In genomic region chr13:97809576-97809975, GRCh38 we compare ENCODE assay signal across 15 cellular contexts.
"Had no signal": no experiment of that assay in that cellular context is flagged by ENCODE, and none has a peak within 500 bp of the region (broad histone marks: within the 10 kb centered on the region; RNA-seq: fewer than 3 reads in every experiment).

No MANE protein-coding gene starts in this region.

- H3K27me3 ChIP-seq: adrenal gland, brain microvascular endothelial cell, tibial nerve had no signal

- ATAC-seq: activated T-helper 17 cell treated with anti-CD3 and anti-CD28 coated beads, Interleukin-2, amount 50 U/mL, for 72 hours; left cardiac atrium; natural killer cell; right cardiac atrium; stimulated activated effector memory CD8-positive, alpha-beta T cell treated with anti-CD3 and anti-CD28 coated beads, Interleukin-12 subunit alpha, Interleukin-12 subunit beta, amount 100 ng/mL, for 72 hours had no signal

- H3K9me3 ChIP-seq: adrenal gland had no signal

- H3K4me1 ChIP-seq: adrenal gland, tibial nerve had no signal

- DNase-seq: activated CD4-positive, alpha-beta T cell treated with anti-CD3 and anti-CD28 coated beads, Interleukin-2, amount 10 ng/mL, durations not matched to agents 7 days and 5 days; activated CD4-positive, CD25-positive, alpha-beta regulatory T cell; activated naive CD4-positive, alpha-beta T cell treated with anti-CD3 and anti-CD28 coated beads, Interleukin-2, amount 10 ng/mL, durations not matched to agents 7 days and 5 days; activated T-cell treated with anti-CD3 and anti-CD28 coated beads for 4 hours; adrenal gland; left cardiac atrium; natural killer cell; nucleus accumbens; right cardiac atrium had no signal

- H3K36me3 ChIP-seq: adrenal gland, brain microvascular endothelial cell, tibial nerve had no signal

- H3K4me3 ChIP-seq: adrenal gland, lung, smooth muscle cell, tibial nerve had no signal
